In genomic region chr16:30567991-30568638, GRCh38 we compare ENCODE assay signal across 8 cellular contexts. TPM values are rescaled to one million over a fixed set of nuclear protein-coding genes. Genes with fewer than 3 reads are reported as not detected.
A peak's percentile ranks its signal among the peaks of the same experiment; 100 is the strongest.
DNase-seq lines count a peak whose midpoint lies in the region; ATAC-seq and TF ChIP-seq lines count a peak whose summit lies in the region.

No MANE protein-coding gene starts in this region.

- peaks cover 32% of the 10 kb centered on the region for H3F3A ChIP-seq in PC-9 (ENCODE audit: insufficient read depth, low read depth)

- H3K9ac ChIP-seq in mammary epithelial cell (ENCODE audit: insufficient read depth, low read length) (peak overlapping the region; percentile 39), Karpas-422 (ENCODE audit: low read length) (no peak overlapping the region)

- H3K4me3 Mint-ChIP-seq in CD14-positive monocyte, result peak overlapping the region; percentile 60 to 64

- 41% methylated on average over 6 of the region's 6 CpGs for WGBS in mammary epithelial cell (ENCODE audit: low coverage, missing lambda C conversion rate)
- 22 to 34% methylated on average over 6 of the region's 6 CpGs for WGBS in sigmoid colon, 2 donors

- peaks cover 1 to 6% (median 3%) of the 10 kb centered on the region in 3 donors for H3K27me3 Mint-ChIP-seq in CD14-positive monocyte (ENCODE audit: low read depth in 3 of 3)

- H3K9me2 ChIP-seq in PC-9 (ENCODE audit: insufficient read depth), result no peaks in the 10 kb centered on the region
- H3K9me2 ChIP-seq in Karpas-422 (replicated peaks; ENCODE audit: insufficient read depth, low read length), result no peaks in the 10 kb centered on the region

- no peak for TF ChIP-seq EP300 in sigmoid colon (IDR thresholded peaks at IDR 0.05)

- no peak overlapping the region for H2AFZ ChIP-seq in PC-9
- H2AFZ ChIP-seq in mammary epithelial cell (ENCODE audit: low read depth, low read length), result no peak overlapping the region
- no peak overlapping the region for H2AFZ ChIP-seq in Karpas-422 (ENCODE audit: low read length)

- no TSS peak for BruUV-seq in PC-9 (replicated peaks; lab: Mats Ljungman, UMichigan)
- no TSS peak for BruUV-seq in mammary epithelial cell (replicated peaks; lab: Mats Ljungman, UMichigan)

- no peaks in the 10 kb centered on the region for H3K9me3 Mint-ChIP-seq in CD14-positive monocyte

- TF ChIP-seq POLR2A in sigmoid colon (IDR thresholded peaks at IDR 0.05), result no peak

- H3K4me2 ChIP-seq in PC-9, result peak overlapping the region; percentile 50
- H3K4me2 ChIP-seq in mammary epithelial cell (ENCODE audit: insufficient read depth, low read depth, low read length), result peak overlapping the region; percentile 10
- no peak overlapping the region for H3K4me2 ChIP-seq in Karpas-422 (ENCODE audit: low read depth, low read length, poor library complexity, severe bottlenecking)

- H3K36me3 ChIP-seq in PC-9 (ENCODE audit: low read depth), result no peaks in the 10 kb centered on the region
- no peaks in the 10 kb centered on the region for H3K36me3 ChIP-seq in mammary epithelial cell (ENCODE audit: insufficient read depth, low read length)
- H3K36me3 ChIP-seq in sigmoid colon, result peaks cover 0 to 6% (median 0%) of the 10 kb centered on the region in 4 donors
- H3K36me3 ChIP-seq in Karpas-422 (ENCODE audit: insufficient read depth, low read length), result no peaks in the 10 kb centered on the region

- dilution Hi-C loops in mammary epithelial cell (cut with HindIII; ENCODE audit: low sequenced_read_pairs), result no loop called here

- TF ChIP-seq CTCF in CD14-positive monocyte (IDR thresholded peaks at IDR 0.05) (no peak), PC-9 (conservative IDR thresholded peaks at IDR 0.05) (no peak), mammary epithelial cell (conservative IDR thresholded peaks at IDR 0.05 in 1 of 2, IDR thresholded peaks at IDR 0.05 in 1 of 2; ENCODE audit: extremely low read depth in 1 of 2, insufficient read depth in 1 of 2, low read depth in 1 of 2, low read length in 2 of 2) (no peak), sigmoid colon (IDR thresholded peaks at IDR 0.05) (no peak)

- H3K79me2 ChIP-seq in PC-9 (ENCODE audit: low read depth) (0 out of 2 replicates have a peak, but pooled peaks cover 4% of the 10 kb centered on the region), mammary epithelial cell (ENCODE audit: insufficient read depth, low read length) (no peaks in the 10 kb centered on the region), Karpas-422 (ENCODE audit: low read length) (peaks cover 3% of the 10 kb centered on the region)

- peak overlapping the region; percentile 94 to 97 (median 95) for H3K27ac Mint-ChIP-seq in CD14-positive monocyte

- H3K4me1 ChIP-seq in PC-9 (replicated peaks; ENCODE audit: insufficient read depth) (peaks cover 40% of the 10 kb centered on the region), mammary epithelial cell (ENCODE audit: insufficient read depth, low read length) (peaks cover 35% of the 10 kb centered on the region), sigmoid colon (peaks cover 0 to 24% (median 21%) of the 10 kb centered on the region in 4 donors), Karpas-422 (ENCODE audit: low read length) (peaks cover 12% of the 10 kb centered on the region)

- no peaks in the 10 kb centered on the region for H4K20me1 ChIP-seq in PC-9 (ENCODE audit: insufficient read depth)
- no peaks in the 10 kb centered on the region for H4K20me1 ChIP-seq in mammary epithelial cell (ENCODE audit: insufficient read depth, low read length)
- H4K20me1 ChIP-seq in Karpas-422 (ENCODE audit: insufficient read depth, low read depth, low read length), result no peaks in the 10 kb centered on the region

- DNase-seq in CD14-positive monocyte (ENCODE audit: low spot score) (peak; percentile 84), H4 (ENCODE audit: low spot score) (peak; percentile 62), PC-9 (peak in 1 of 2 experiments; percentile 93), mammary epithelial cell (peak; percentile 96), sigmoid colon (no peak), Karpas-422 (no peak)

- H3K9me3 ChIP-seq in PC-9 (ENCODE audit: insufficient read depth, low read depth) (no peaks in the 10 kb centered on the region), mammary epithelial cell (replicated peaks; ENCODE audit: insufficient read depth, low read length) (no peaks in the 10 kb centered on the region), sigmoid colon (no peaks in the 10 kb centered on the region), Karpas-422 (ENCODE audit: low read length) (no peaks in the 10 kb centered on the region)

- H3K27me3 ChIP-seq in PC-9 (ENCODE audit: insufficient read depth, low read depth) (no peaks in the 10 kb centered on the region), mammary epithelial cell (ENCODE audit: insufficient read depth, low read length) (no peaks in the 10 kb centered on the region), sigmoid colon (no peaks in the 10 kb centered on the region), Karpas-422 (ENCODE audit: low read length) (no peaks in the 10 kb centered on the region)

- intact Hi-C loops in CD14-positive monocyte (cut with micrococcal nuclease) (no loop called here), PC-9 (cut with micrococcal nuclease; ENCODE audit: unreplicated experiment) (no loop called here), mammary epithelial cell (cut with micrococcal nuclease) (loop anchor here (2.0 kb wide), 1 partner anchor 33 kb away; the partner anchor contains the start of gene ZNF747), sigmoid colon (cut with DNase I) (no loop called here)

- H3K4me1 Mint-ChIP-seq in CD14-positive monocyte, result peaks cover 40% of the 10 kb centered on the region

- H3K27ac ChIP-seq in PC-9 (peak overlapping the region; percentile 57), mammary epithelial cell (ENCODE audit: insufficient read depth, low read depth, low read length) (peak overlapping the region; percentile 80), sigmoid colon (peak overlapping the region in 3 of 4 donors; percentile 2 to 97 (median 11)), Karpas-422 (ENCODE audit: low read length) (no peak overlapping the region)

- in situ Hi-C loops in mammary epithelial cell (cut with MboI; ENCODE audit: low sequenced_read_pairs in 2 of 2), result no loop called here

- ATAC-seq in GM21367 (IDR thresholded peaks at IDR 0.05; ENCODE audit: unreplicated experiment), result no peak
- no peak for ATAC-seq in HG03565 (IDR thresholded peaks at IDR 0.05; ENCODE audit: unreplicated experiment)

- CTCF ChIA-PET in PC-9 (lab: Charles Lee) (interaction anchor here (0.6 kb wide), 1 partner anchor 890 kb away, joined by 5 read pairs; no protein-coding TSS in a partner anchor), mammary epithelial cell (lab: Charles Lee; ENCODE audit: low non-redundant PET) (no interaction called here)

- H3K36me3 Mint-ChIP-seq in CD14-positive monocyte, result no peaks in the 10 kb centered on the region

- POLR2A ChIA-PET in PC-9 (lab: Charles Lee; ENCODE audit: unreplicated experiment), result interaction anchor here (0.6 to 0.7 kb wide), 2 partner anchors 10 to 46 kb away, joined by 3 to 11 read pairs; no protein-coding TSS in a partner anchor

- H3K4me3 ChIP-seq in PC-9 (no peak overlapping the region), mammary epithelial cell (replicated peaks in 1 of 3; ENCODE audit: insufficient read depth in 1 of 3, low read depth in 2 of 3, low read length in 3 of 3) (no peak overlapping the region), sigmoid colon (no peak overlapping the region), Karpas-422 (ENCODE audit: low read length) (no peak overlapping the region)

RNA-seq across cellular contexts. Expression of gene ZNF688, which starts 3.4 kb away (rescaled TPM):
- 10 to 100 TPM; 18.9 to 24.1 TPM for polyA plus RNA-seq in CD14-positive monocyte
- total RNA-seq in H4 (2014; rRNA removed; shearing (Covaris generic)), result 3.1 and 6.0 TPM in 2 replicates
- total RNA-seq in PC-9 (2021), result 13.1 and 25.7 TPM in 2 replicates
- total RNA-seq in mammary epithelial cell, result 10 to 100 TPM in 1 of 2 donors, 1 to 10 TPM in 1; 6.2 to 10.6 TPM
- polyA plus RNA-seq in mammary epithelial cell, result 3.4 TPM
- polyA minus RNA-seq in mammary epithelial cell, result 9.4 TPM
- total RNA-seq in sigmoid colon, result 10 to 100 TPM; 21.9 to 32.8 (median 25.4) TPM
- polyA plus RNA-seq in sigmoid colon, result 10 to 100 TPM; 16.7 to 22.8 (median 18.0) TPM
- 18.0 and 24.9 TPM in 2 replicates for total RNA-seq in Karpas-422 (2014; rRNA removed; shearing (Covaris generic); ENCODE audit: low replicate concordance)

RNA-seq across cellular contexts. Expression of gene ZNF764, which starts 9.9 kb away (rescaled TPM):
- 1 to 10 TPM in 1 of 2 donors, under 1 TPM in 1; 0.94 to 1.0 TPM for polyA plus RNA-seq in CD14-positive monocyte
- total RNA-seq in H4 (2014; rRNA removed; shearing (Covaris generic)), result 3.2 and 5.2 TPM in 2 replicates
- 12.3 and 12.4 TPM in 2 replicates for total RNA-seq in PC-9 (2021)
- 1 to 10 TPM; 5.5 to 6.6 TPM for total RNA-seq in mammary epithelial cell
- 2.8 TPM for polyA plus RNA-seq in mammary epithelial cell
- not detected for polyA minus RNA-seq in mammary epithelial cell
- total RNA-seq in sigmoid colon, result 1 to 10 TPM; 6.1 to 8.6 (median 8.1) TPM
- polyA plus RNA-seq in sigmoid colon, result 1 to 10 TPM; 3.5 to 7.7 (median 4.8) TPM
- 7.0 and 15.8 TPM in 2 replicates for total RNA-seq in Karpas-422 (2014; rRNA removed; shearing (Covaris generic); ENCODE audit: low replicate concordance)

RNA-seq across cellular contexts. Expression of gene ZNF785, which starts 17.4 kb away (rescaled TPM):
- 1 to 10 TPM in 1 of 2 donors, under 1 TPM in 1; 0.67 to 1.1 TPM for polyA plus RNA-seq in CD14-positive monocyte
- total RNA-seq in H4 (2014; rRNA removed; shearing (Covaris generic)), result 1.3 and 3.1 TPM in 2 replicates
- 30.9 and 39.8 TPM in 2 replicates for total RNA-seq in PC-9 (2021)
- 1 to 10 TPM; 7.6 to 8.0 TPM for total RNA-seq in mammary epithelial cell
- polyA plus RNA-seq in mammary epithelial cell, result 3.2 TPM
- 6.5 TPM for polyA minus RNA-seq in mammary epithelial cell
- 10 to 100 TPM in 1 of 4 donors, 1 to 10 TPM in 3; 5.9 to 19.9 (median 7.9) TPM for total RNA-seq in sigmoid colon
- polyA plus RNA-seq in sigmoid colon, result 1 to 10 TPM in 2 of 3 donors, under 1 TPM in 1; 0.92 to 9.5 (median 2.4) TPM
- total RNA-seq in Karpas-422 (2014; rRNA removed; shearing (Covaris generic); ENCODE audit: low replicate concordance), result 14.9 and 20.8 TPM in 2 replicates

RNA-seq across cellular contexts. Expression of gene ZNF747, which starts 33.5 kb away (rescaled TPM):
- polyA plus RNA-seq in CD14-positive monocyte (1 to 10 TPM; 4.1 to 6.6 TPM), mammary epithelial cell (4.8 TPM), sigmoid colon (10 to 100 TPM in 1 of 3 donors, 1 to 10 TPM in 2; 6.0 to 12.0 (median 8.3) TPM)
- 1.5 and 2.6 TPM in 2 replicates for total RNA-seq in H4 (2014; rRNA removed; shearing (Covaris generic))
- total RNA-seq in PC-9 (2021) (14.5 and 17.9 TPM in 2 replicates), mammary epithelial cell (10 to 100 TPM in 1 of 2 donors, 1 to 10 TPM in 1; 6.7 to 11.0 TPM), sigmoid colon (10 to 100 TPM; 10.3 to 15.5 (median 13.1) TPM)
- 6.8 TPM for polyA minus RNA-seq in mammary epithelial cell
- total RNA-seq in Karpas-422 (2014; rRNA removed; shearing (Covaris generic); ENCODE audit: low replicate concordance), result 9.8 and 16.9 TPM in 2 replicates

RNA-seq across cellular contexts. Expression of gene ZNF768, which starts 41.7 kb away (rescaled TPM):
- polyA plus RNA-seq in CD14-positive monocyte (1 to 10 TPM; 2.8 to 3.0 TPM), mammary epithelial cell (18.5 TPM), sigmoid colon (10 to 100 TPM; 46.2 to 61.0 (median 54.8) TPM)
- 22.7 and 29.2 TPM in 2 replicates for total RNA-seq in H4 (2014; rRNA removed; shearing (Covaris generic))
- total RNA-seq in PC-9 (2021) (64.2 and 68.4 TPM in 2 replicates), mammary epithelial cell (10 to 100 TPM; 30.5 to 40.7 TPM), sigmoid colon (10 to 100 TPM; 32.4 to 55.9 (median 42.7) TPM)
- 13.4 TPM for polyA minus RNA-seq in mammary epithelial cell
- total RNA-seq in Karpas-422 (2014; rRNA removed; shearing (Covaris generic); ENCODE audit: low replicate concordance), result 59.4 and 107 TPM in 2 replicates

Comparison
In these comparisons a context has a peak if more than half of its experiments do, and no peak if none do; other contexts are left out.
1. DNase-seq: peak in CD14-positive monocyte (single experiment), H4 (single experiment) and mammary epithelial cell (single experiment); none in sigmoid colon (single experiment) and Karpas-422 (single experiment).